Comparison of ENCODE assay signal across 15 cellular contexts in the genomic region with DNA sequence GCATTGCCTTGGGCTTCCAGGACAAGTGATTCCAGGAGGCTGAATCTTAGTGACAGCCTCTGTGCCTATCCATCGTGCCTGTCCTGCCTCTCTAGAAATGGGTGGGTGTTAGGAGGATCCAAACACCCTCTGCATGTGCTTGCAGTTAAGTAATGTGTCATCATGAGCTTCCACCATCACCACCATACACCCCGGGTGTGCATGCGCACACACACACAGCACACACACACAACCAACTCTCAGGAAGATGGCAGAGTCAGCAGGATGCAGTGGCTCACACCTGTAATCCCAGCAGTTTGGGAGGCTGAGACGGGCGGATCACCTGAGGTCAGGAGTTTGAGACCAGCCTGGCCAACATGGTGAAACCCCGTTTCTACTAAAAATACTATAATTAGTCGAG.
"Had no signal": no experiment of that assay in that cellular context is flagged by ENCODE, and none has a peak within 500 bp of the region (broad histone marks: within the 10 kb centered on the region; RNA-seq: fewer than 3 reads in every experiment).

No MANE protein-coding gene starts in this region.

- FAIRE-seq: colon had no signal

- DNase-seq: activated CD4-positive, alpha-beta memory T cell treated with anti-CD3 and anti-CD28 coated beads, Interleukin-2, amount 10 ng/mL, durations not matched to agents 7 days and 5 days; activated CD4-positive, alpha-beta T cell treated with anti-CD3 and anti-CD28 coated beads for 36 hours; activated gamma-delta T cell; activated T-cell treated with anti-CD3 and anti-CD28 coated beads, Interleukin-2, amount 50 U/mL, for 48 hours; effector memory CD4-positive, alpha-beta T cell; left lung; mesenchymal stem cell; stimulated activated CD4-positive, alpha-beta T cell treated with anti-CD3 and anti-CD28 coated beads, Interleukin-4, amount 100 ng/mL, for 4 hours; T1000; upper lobe of left lung; WERI-Rb-1 had no signal

- H3K4me3 Mint-ChIP-seq: activated CD4-positive, alpha-beta memory T cell treated with anti-CD3 and anti-CD28 coated beads, Interleukin-2, amount 10 ng/mL, durations not matched to agents 7 days and 5 days; activated CD4-positive, alpha-beta T cell treated with anti-CD3 and anti-CD28 coated beads for 36 hours; activated naive CD8-positive, alpha-beta T cell; nephron had no signal

- H3K27me3 ChIP-seq: breast epithelium, upper lobe of left lung had no signal

- H3K4me1 ChIP-seq: breast epithelium had no signal

- H3K4me1 Mint-ChIP-seq: activated CD4-positive, alpha-beta memory T cell treated with anti-CD3 and anti-CD28 coated beads, Interleukin-2, amount 10 ng/mL, durations not matched to agents 7 days and 5 days; activated CD4-positive, alpha-beta T cell treated with anti-CD3 and anti-CD28 coated beads for 36 hours had no signal

- H3K4me3 ChIP-seq: breast epithelium, left lung had no signal

- H3K27ac ChIP-seq: breast epithelium, left lung had no signal

- H3K27ac Mint-ChIP-seq: activated CD4-positive, alpha-beta memory T cell treated with anti-CD3 and anti-CD28 coated beads, Interleukin-2, amount 10 ng/mL, durations not matched to agents 7 days and 5 days; activated CD4-positive, alpha-beta T cell treated with anti-CD3 and anti-CD28 coated beads for 36 hours; nephron had no signal

- H3K36me3 ChIP-seq: breast epithelium had no signal

- H3K9me3 ChIP-seq: breast epithelium, left lung, upper lobe of left lung had no signal

- H3K9me3 Mint-ChIP-seq: activated CD4-positive, alpha-beta memory T cell treated with anti-CD3 and anti-CD28 coated beads, Interleukin-2, amount 10 ng/mL, durations not matched to agents 7 days and 5 days; nephron had no signal

- ATAC-seq: activated CD4-positive, alpha-beta T cell treated with anti-CD3 and anti-CD28 coated beads for 36 hours had no signal
